ENCODE assay signal across 17 cellular contexts in genomic region chr11:43842021-43842420, GRCh38. TPM values are rescaled to one million over a fixed set of nuclear protein-coding genes. Genes with fewer than 3 reads are reported as not detected.
DNase-seq lines count a peak whose midpoint lies in the region; ATAC-seq and TF ChIP-seq lines count a peak whose summit lies in the region.
"Had no signal": no experiment of that assay in that cellular context is flagged by ENCODE, and none has a peak within 500 bp of the region (broad histone marks: within the 10 kb centered on the region; RNA-seq: fewer than 3 reads in every experiment).

No MANE protein-coding gene starts in this region.

- peak; percentile 11 for DNase-seq in activated CD4-positive, alpha-beta T cell treated with anti-CD3 and anti-CD28 coated beads, Interleukin-2, amount 10 ng/mL, durations not matched to agents 24 days and 14 days
- no peak for DNase-seq in activated CD4-positive, alpha-beta T cell treated with anti-CD3 and anti-CD28 coated beads, Interleukin-2, amount 50 U/mL, for 1 hour
- no peak for DNase-seq in WTC11 (ENCODE audit: low spot score)
- DNase-seq in progenitor cell of endocrine pancreas (ENCODE audit: low spot score, unreplicated experiment): no peak
- DNase-seq in COLO829 (ENCODE audit: low spot score): no peak
- no peak for DNase-seq in NCI-H524 (lab: John Stamatoyannopoulos, UW)
- DNase-seq: BE2C; C1 segment of cervical spinal cord; Caco-2; Calu3; CD4-positive, alpha-beta memory T cell; CD4-positive, CD25-positive, alpha-beta regulatory T cell; CD8-positive, alpha-beta memory T cell; DMS79 treated with DMSO at 0.1 percent for 48 hours; GF-D8 had no signal

- intact Hi-C loops in activated CD4-positive, alpha-beta T cell treated with anti-CD3 and anti-CD28 coated beads, Interleukin-2, amount 10 ng/mL, durations not matched to agents 24 days and 14 days (cut with micrococcal nuclease): no loop called here

- no peaks in the 10 kb centered on the region for H3K9me3 Mint-ChIP-seq in activated CD4-positive, alpha-beta T cell treated with anti-CD3 and anti-CD28 coated beads, Interleukin-2, amount 10 ng/mL, durations not matched to agents 24 days and 14 days
- H3K9me3 Mint-ChIP-seq in WTC11 (peaks cover 4% of the 10 kb centered on the region), progenitor cell of endocrine pancreas (ENCODE audit: low read depth) (no peaks in the 10 kb centered on the region)
- H3K9me3 Mint-ChIP-seq: CD14-positive monocyte; CD4-positive, alpha-beta memory T cell; CD4-positive, CD25-positive, alpha-beta regulatory T cell; CD8-positive, alpha-beta memory T cell had no signal

- POLR2A ChIA-PET in WTC11 (lab: Charles Lee): no interaction called here

- CTCF ChIA-PET in WTC11 (lab: Charles Lee): interaction anchor here (1.1 to 2.1 kb wide), 3 partner anchors 10 to 16 kb away, joined by 6 to 8 read pairs (median 6); no protein-coding TSS in a partner anchor

- peaks cover 14% of the 10 kb centered on the region for H3K36me3 Mint-ChIP-seq in activated CD4-positive, alpha-beta T cell treated with anti-CD3 and anti-CD28 coated beads, Interleukin-2, amount 10 ng/mL, durations not matched to agents 24 days and 14 days (ENCODE audit: low read depth)
- H3K36me3 Mint-ChIP-seq in WTC11: peaks cover 52% of the 10 kb centered on the region
- H3K36me3 Mint-ChIP-seq in progenitor cell of endocrine pancreas (ENCODE audit: insufficient read depth): peaks cover 21% of the 10 kb centered on the region

- TF ChIP-seq CTCF in WTC11 (IDR thresholded peaks at IDR 0.05): no peak
- no peak for TF ChIP-seq CTCF in progenitor cell of endocrine pancreas (IDR thresholded peaks at IDR 0.05; ENCODE audit: unreplicated experiment)

- peak; percentile 50 for ATAC-seq in WTC11
- ATAC-seq: A549 had no signal

- no peak overlapping the region for H3K4me3 Mint-ChIP-seq in activated CD4-positive, alpha-beta T cell treated with anti-CD3 and anti-CD28 coated beads, Interleukin-2, amount 10 ng/mL, durations not matched to agents 24 days and 14 days
- H3K4me3 Mint-ChIP-seq in WTC11 (no peak overlapping the region), progenitor cell of endocrine pancreas (ENCODE audit: low read depth) (no peak overlapping the region)
- H3K4me3 Mint-ChIP-seq: CD14-positive monocyte; CD4-positive, alpha-beta memory T cell; CD4-positive, CD25-positive, alpha-beta regulatory T cell; CD8-positive, alpha-beta memory T cell had no signal

- H3K4me1 Mint-ChIP-seq in activated CD4-positive, alpha-beta T cell treated with anti-CD3 and anti-CD28 coated beads, Interleukin-2, amount 10 ng/mL, durations not matched to agents 24 days and 14 days: no peaks in the 10 kb centered on the region
- H3K4me1 Mint-ChIP-seq in WTC11 (peaks cover 11% of the 10 kb centered on the region), progenitor cell of endocrine pancreas (ENCODE audit: low read depth) (no peaks in the 10 kb centered on the region)
- H3K4me1 Mint-ChIP-seq: CD14-positive monocyte; CD4-positive, alpha-beta memory T cell; CD4-positive, CD25-positive, alpha-beta regulatory T cell; CD8-positive, alpha-beta memory T cell had no signal

- H3K27ac Mint-ChIP-seq in activated CD4-positive, alpha-beta T cell treated with anti-CD3 and anti-CD28 coated beads, Interleukin-2, amount 10 ng/mL, durations not matched to agents 24 days and 14 days: no peak overlapping the region
- H3K27ac Mint-ChIP-seq in WTC11: no peak overlapping the region
- peak overlapping the region; percentile 45 for H3K27ac Mint-ChIP-seq in progenitor cell of endocrine pancreas
- H3K27ac Mint-ChIP-seq: CD14-positive monocyte; CD4-positive, alpha-beta memory T cell; CD4-positive, CD25-positive, alpha-beta regulatory T cell had no signal

- H3K27me3 Mint-ChIP-seq in activated CD4-positive, alpha-beta T cell treated with anti-CD3 and anti-CD28 coated beads, Interleukin-2, amount 10 ng/mL, durations not matched to agents 24 days and 14 days: no peaks in the 10 kb centered on the region
- no peaks in the 10 kb centered on the region for H3K27me3 Mint-ChIP-seq in WTC11 (ENCODE audit: low read depth)
- H3K27me3 Mint-ChIP-seq in progenitor cell of endocrine pancreas: no peaks in the 10 kb centered on the region
- H3K27me3 Mint-ChIP-seq: CD4-positive, alpha-beta memory T cell; CD4-positive, CD25-positive, alpha-beta regulatory T cell; CD8-positive, alpha-beta memory T cell had no signal

TF ChIP-seq in WTC11, 78 proteins besides CTCF, POLR2A, EP300 and RAD21:
- TF ChIP-seq, protein P1, sequence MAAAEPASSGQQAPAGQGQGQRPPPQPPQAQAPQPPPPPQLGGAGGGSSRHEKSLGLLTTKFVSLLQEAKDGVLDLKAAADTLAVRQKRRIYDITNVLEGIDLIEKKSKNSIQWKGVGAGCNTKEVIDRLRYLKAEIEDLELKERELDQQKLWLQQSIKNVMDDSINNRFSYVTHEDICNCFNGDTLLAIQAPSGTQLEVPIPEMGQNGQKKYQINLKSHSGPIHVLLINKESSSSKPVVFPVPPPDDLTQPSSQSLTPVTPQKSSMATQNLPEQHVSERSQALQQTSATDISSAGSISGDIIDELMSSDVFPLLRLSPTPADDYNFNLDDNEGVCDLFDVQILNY (CRISPR knock-in tag; IDR thresholded peaks at IDR 0.05): no peak
- peak; percentile 95 for TF ChIP-seq ETV6 (CRISPR knock-in tag; IDR thresholded peaks at IDR 0.05)

RNA-seq across cellular contexts. Expression of gene ALKBH3, which starts 38.6 kb away (rescaled TPM):
- total RNA-seq in activated CD4-positive, alpha-beta T cell treated with anti-CD3 and anti-CD28 coated beads, Interleukin-2, amount 10 ng/mL, durations not matched to agents 24 days and 14 days: 38.3 and 41.4 TPM in 2 replicates
- total RNA-seq in WTC11 (2021): 11.0 to 13.3 TPM (median 12.3 TPM) in 3 replicates
- total RNA-seq in progenitor cell of endocrine pancreas: 19.8 and 22.0 TPM in 2 replicates
